Comparison of ENCODE assay signal across 8 cellular contexts in the genomic region with DNA sequence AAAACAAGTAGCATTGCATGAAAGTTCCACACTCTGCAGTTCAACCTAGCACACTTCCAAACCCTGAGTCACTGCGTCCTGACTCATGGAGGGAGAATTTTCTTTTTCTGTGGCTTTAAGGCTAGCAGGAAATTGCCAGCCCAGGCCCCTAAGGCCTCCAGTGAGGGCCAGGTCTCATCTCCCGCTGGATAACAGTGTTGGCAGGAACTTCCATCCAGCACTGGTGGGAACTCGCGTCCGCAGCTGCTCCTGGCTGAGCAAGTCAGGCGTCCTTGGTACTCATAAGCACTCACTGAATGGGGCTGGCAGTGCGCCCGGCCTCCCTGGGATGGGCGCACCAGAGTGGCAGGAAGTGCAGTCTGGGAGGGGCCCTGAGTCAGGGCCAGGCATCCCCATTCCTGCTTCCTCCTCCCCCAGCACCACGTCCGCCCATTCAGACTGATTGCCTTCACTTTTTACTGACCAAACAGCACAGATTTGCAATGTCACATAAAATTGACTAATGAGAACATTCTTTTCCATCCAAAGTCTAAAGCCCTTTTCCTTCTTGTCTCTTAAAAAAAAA. TPM values are rescaled to one million over a fixed set of nuclear protein-coding genes. Genes with fewer than 3 reads are reported as not detected.
DNase-seq lines count a peak whose midpoint lies in the region; ATAC-seq and TF ChIP-seq lines count a peak whose summit lies in the region.

No MANE protein-coding gene starts in this region.

- H3K36me3 Mint-ChIP-seq in activated naive CD4-positive, alpha-beta T cell treated with anti-CD3 and anti-CD28 coated beads, Interleukin-2, amount 50 U/mL, for 72 hours = no peaks in the 10 kb centered on the region

- in situ Hi-C loops in GM13976 (cut with MboI; ENCODE audit: low sequenced_read_pairs, unreplicated experiment) = no loop called here

- no peak for DNase-seq in activated naive CD4-positive, alpha-beta T cell treated with anti-CD3 and anti-CD28 coated beads, Interleukin-2, amount 50 U/mL, for 72 hours (ENCODE audit: low spot score in 2 of 2)
- no peak for DNase-seq in activated naive CD4-positive, alpha-beta T cell (lab: John Stamatoyannopoulos, UW)
- peak; percentile 95 for DNase-seq in NCI-H460 (ENCODE audit: extremely low read depth, low read depth)
- peak; percentile 98 for DNase-seq in brain pericyte (ENCODE audit: low read depth, low spot score)
- peak; percentile 99 for DNase-seq in iris pigment epithelial cell (ENCODE audit: low read depth)
- DNase-seq in stimulated activated CD8-positive, alpha-beta memory T cell treated with anti-CD3 and anti-CD28 coated beads, Interleukin-4, amount 100 ng/mL, for 48 hours = peak; percentile 30
- DNase-seq in GM10266 (ENCODE audit: extremely low spot score) = no peak
- no peak for DNase-seq in GM13976 (ENCODE audit: low spot score)

- peaks cover 0 to 5% of the 10 kb centered on the region in 2 donors for H3K9me3 Mint-ChIP-seq in activated naive CD4-positive, alpha-beta T cell treated with anti-CD3 and anti-CD28 coated beads, Interleukin-2, amount 50 U/mL, for 72 hours

- peak; percentile 54 to 64 for ATAC-seq in activated naive CD4-positive, alpha-beta T cell treated with anti-CD3 and anti-CD28 coated beads, Interleukin-2, amount 50 U/mL, for 72 hours

- TF ChIP-seq CTCF in GM10266 (IDR thresholded peaks at IDR 0.05; ENCODE audit: control insufficient read depth, insufficient read depth, low read depth, missing control alignments) (no peak), GM13976 (IDR thresholded peaks at IDR 0.05; ENCODE audit: borderline replicate concordance, control extremely low read depth, extremely low read depth, insufficient read depth, missing control alignments) (no peak)

- peak overlapping the region in 1 of 2 donors; percentile 34 for H3K27ac Mint-ChIP-seq in activated naive CD4-positive, alpha-beta T cell treated with anti-CD3 and anti-CD28 coated beads, Interleukin-2, amount 50 U/mL, for 72 hours

RNA-seq across cellular contexts. Expression of a gene that starts 14.3 kb away (rescaled TPM):
- total RNA-seq in activated naive CD4-positive, alpha-beta T cell treated with anti-CD3 and anti-CD28 coated beads, Interleukin-2, amount 50 U/mL, for 72 hours = not detected
- total RNA-seq in NCI-H460 (2014; rRNA removed; shearing (Covaris generic)) = 20.9 and 27.7 TPM in 2 replicates
- 21.9 and 23.9 TPM in 2 replicates for polyA plus RNA-seq in NCI-H460 (2014; cell fraction: nucleus; rRNA removed)

Comparison
In these comparisons a context has a peak if more than half of its experiments do, and no peak if none do; other contexts are left out.
1. DNase-seq: peak in NCI-H460 (single experiment), brain pericyte (single experiment), iris pigment epithelial cell (single experiment) and stimulated activated CD8-positive, alpha-beta memory T cell treated with anti-CD3 and anti-CD28 coated beads, Interleukin-4, amount 100 ng/mL, for 48 hours (single experiment); none in activated naive CD4-positive, alpha-beta T cell treated with anti-CD3 and anti-CD28 coated beads, Interleukin-2, amount 50 U/mL, for 72 hours (0 of 2), activated naive CD4-positive, alpha-beta T cell (0 of 4), GM10266 (single experiment) and GM13976 (single experiment).
2. RNA of a gene that starts 14.3 kb away (total RNA-seq): 20.9 to 27.7 TPM in NCI-H460; not detected in activated naive CD4-positive, alpha-beta T cell treated with anti-CD3 and anti-CD28 coated beads, Interleukin-2, amount 50 U/mL, for 72 hours; every median in the first group is over 10 times any median in the second.